ENCODE assay signal across 8 cellular contexts in the genomic region with DNA sequence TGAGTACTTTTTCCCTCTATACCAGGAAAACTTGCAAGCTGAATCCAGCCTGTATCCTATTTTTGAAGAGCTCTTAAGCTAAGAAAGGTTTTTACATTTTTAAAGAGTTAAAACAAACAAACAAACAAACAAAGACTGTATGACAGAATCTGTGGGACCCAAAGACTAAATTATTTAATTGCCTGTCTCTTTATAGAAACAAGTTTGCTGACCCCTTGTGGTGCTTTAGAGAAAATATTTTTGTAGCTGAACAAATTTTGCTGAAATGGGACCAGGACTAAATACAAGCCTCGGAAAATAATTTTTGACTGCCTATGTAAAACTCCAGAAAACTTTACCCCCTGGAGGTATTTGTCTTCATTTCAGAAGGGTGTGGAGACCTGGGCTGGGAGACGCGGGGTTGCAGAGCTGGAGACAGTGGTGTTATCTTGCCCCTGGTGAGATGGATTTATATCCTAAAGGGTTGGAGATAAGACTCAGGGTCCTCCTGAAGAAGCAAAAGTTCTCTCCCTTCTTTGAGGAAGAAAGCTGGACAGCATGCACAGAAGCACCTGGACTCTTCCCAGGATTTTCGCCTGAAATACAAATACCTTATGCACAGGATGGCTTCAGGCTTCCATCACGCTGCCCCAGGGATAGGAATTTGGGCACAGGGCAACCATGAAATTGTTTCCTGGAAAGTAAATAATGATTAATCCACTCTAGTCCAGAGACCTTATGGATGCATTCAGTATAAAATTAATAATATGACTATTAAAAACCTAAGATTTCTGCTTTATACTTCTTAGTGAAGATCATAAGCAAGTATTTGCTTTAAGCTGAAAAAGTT. TPM values are rescaled to one million over a fixed set of nuclear protein-coding genes. Genes with fewer than 3 reads are reported as not detected.
DNase-seq lines count a peak whose midpoint lies in the region; ATAC-seq lines count a peak whose summit lies in the region.

No MANE protein-coding gene starts in this region.

- peaks cover 6% of the 10 kb centered on the region for H3K27me3 Mint-ChIP-seq in activated T-helper 2 cell treated with anti-CD3 and anti-CD28 coated beads, Interferon-gamma antibody, Interleukin-2, Interleukin-4, amounts not matched to agents 10 μg/mL and 5 μg/mL and 100 μg/mL, durations not matched to agents 14 hours and 24 hours and 36 hours (ENCODE audit: low read depth)

- H3K36me3 Mint-ChIP-seq in activated T-helper 2 cell treated with anti-CD3 and anti-CD28 coated beads, Interferon-gamma antibody, Interleukin-2, Interleukin-4, amounts not matched to agents 10 μg/mL and 5 μg/mL and 100 μg/mL, durations not matched to agents 14 hours and 24 hours and 36 hours (ENCODE audit: low read depth), result no peaks in the 10 kb centered on the region

- intact Hi-C loops in activated T-helper 2 cell treated with anti-CD3 and anti-CD28 coated beads, Interferon-gamma antibody, Interleukin-2, Interleukin-4, amounts not matched to agents 10 μg/mL and 5 μg/mL and 100 μg/mL, durations not matched to agents 14 hours and 24 hours and 36 hours (cut with micrococcal nuclease), result loop anchor here (2.0 to 5.0 kb wide), 2 partner anchors 77 to 1444 kb away; no protein-coding TSS in a partner anchor

- no peak overlapping the region for H3K27ac Mint-ChIP-seq in activated T-helper 2 cell treated with anti-CD3 and anti-CD28 coated beads, Interferon-gamma antibody, Interleukin-2, Interleukin-4, amounts not matched to agents 10 μg/mL and 5 μg/mL and 100 μg/mL, durations not matched to agents 14 hours and 24 hours and 36 hours

- no peak overlapping the region for H3K4me3 Mint-ChIP-seq in activated T-helper 2 cell treated with anti-CD3 and anti-CD28 coated beads, Interferon-gamma antibody, Interleukin-2, Interleukin-4, amounts not matched to agents 10 μg/mL and 5 μg/mL and 100 μg/mL, durations not matched to agents 14 hours and 24 hours and 36 hours (ENCODE audit: low read depth)

- no peaks in the 10 kb centered on the region for H3K4me1 Mint-ChIP-seq in activated T-helper 2 cell treated with anti-CD3 and anti-CD28 coated beads, Interferon-gamma antibody, Interleukin-2, Interleukin-4, amounts not matched to agents 10 μg/mL and 5 μg/mL and 100 μg/mL, durations not matched to agents 14 hours and 24 hours and 36 hours (ENCODE audit: low read depth)

- DNase-seq in DMS153 treated with DMSO at 0.1 percent for 48 hours (lab: John Stamatoyannopoulos, UW; ENCODE audit: unreplicated experiment), result peak; percentile 23
- DNase-seq in LoVo (ENCODE audit: low spot score), result peak; percentile 37
- peak; percentile 55 for DNase-seq in RPMI8226
- peak; percentile 45 for DNase-seq in fibroblast of gingiva (ENCODE audit: low read depth)
- DNase-seq in retina, result peak; percentile 71
- DNase-seq in activated T-helper 2 cell treated with anti-CD3 and anti-CD28 coated beads, Interferon-gamma antibody, Interleukin-2, Interleukin-4, amounts not matched to agents 10 μg/mL and 5 μg/mL and 100 μg/mL, durations not matched to agents 14 hours and 24 hours and 36 hours (ENCODE audit: low spot score), result no peak

- no peaks in the 10 kb centered on the region for H3K9me3 Mint-ChIP-seq in activated T-helper 2 cell treated with anti-CD3 and anti-CD28 coated beads, Interferon-gamma antibody, Interleukin-2, Interleukin-4, amounts not matched to agents 10 μg/mL and 5 μg/mL and 100 μg/mL, durations not matched to agents 14 hours and 24 hours and 36 hours

- ATAC-seq in GM21786 (IDR thresholded peaks at IDR 0.05; ENCODE audit: unreplicated experiment), result no peak
- ATAC-seq in GM21390 (IDR thresholded peaks at IDR 0.05; ENCODE audit: unreplicated experiment), result no peak

RNA-seq across cellular contexts. Expression of a gene that starts 54.3 kb away (rescaled TPM):
- total RNA-seq in activated T-helper 2 cell treated with anti-CD3 and anti-CD28 coated beads, Interferon-gamma antibody, Interleukin-2, Interleukin-4, amounts not matched to agents 10 μg/mL and 5 μg/mL and 100 μg/mL, durations not matched to agents 14 hours and 24 hours and 36 hours, result 62.4 and 71.0 TPM in 2 replicates
